22 cellular contexts compared by ENCODE assay signal in genomic region chr20:60804918-60805631, GRCh38.
DNase-seq lines count a peak whose midpoint lies in the region; FAIRE-seq and TF ChIP-seq lines count a peak whose summit lies in the region.
"Had no signal": no experiment of that assay in that cellular context is flagged by ENCODE, and none has a peak within 500 bp of the region (broad histone marks: within the 10 kb centered on the region; RNA-seq: fewer than 3 reads in every experiment).

No MANE protein-coding gene starts in this region.

- H3K4me3 ChIP-seq in cardiac muscle cell (no peak overlapping the region), left ventricle myocardium inferior (no peak overlapping the region), bronchial epithelial cell (ENCODE audit: low read depth, low read length) (no peak overlapping the region), mesenchymal stem cell (ENCODE audit: insufficient read depth in 1 of 2, low read depth in 1 of 2, low read length in 2 of 2) (peak overlapping the region in 1 of 2 experiments; percentile 17), subcutaneous abdominal adipose tissue (ENCODE audit: low read depth in 1 of 5, low read length in 5 of 5) (no peak overlapping the region)
- H3K4me3 ChIP-seq: gastrocnemius medialis, lung had no signal

- H3K4me1 ChIP-seq in cardiac muscle cell (ENCODE audit: low read depth): peaks cover 17% of the 10 kb centered on the region
- no peaks in the 10 kb centered on the region for H3K4me1 ChIP-seq in left ventricle myocardium inferior
- H3K4me1 ChIP-seq in mesenchymal stem cell (ENCODE audit: control insufficient read depth, insufficient read depth, low read depth, low read length): no peaks in the 10 kb centered on the region
- H3K4me1 ChIP-seq in subcutaneous abdominal adipose tissue (ENCODE audit: control insufficient read depth in 5 of 5, insufficient read depth in 5 of 5, low read length in 5 of 5): peaks cover 0 to 35% (median 28%) of the 10 kb centered on the region in 5 donors
- H3K4me1 ChIP-seq: gastrocnemius medialis had no signal

- 54% methylated on average over 9 of the region's 11 CpGs for WGBS in mesenchymal stem cell

- intact Hi-C loops in left ventricle myocardium inferior (cut with micrococcal nuclease): no loop called here

- H2BK120ac ChIP-seq in mesenchymal stem cell (ENCODE audit: low read depth, low read length): no peak overlapping the region

- in situ Hi-C loops in KBM-7 (cut with MboI; ENCODE audit: low pct_unique_long_range_greater_than_20kb, low sequenced_read_pairs): no loop called here

- H3K23ac ChIP-seq in mesenchymal stem cell (ENCODE audit: low read length in 2 of 2): no peak overlapping the region

- H2AFZ ChIP-seq in mesenchymal stem cell (ENCODE audit: low read depth, low read length): no peak overlapping the region

- no peak overlapping the region for H3K4me2 ChIP-seq in mesenchymal stem cell (ENCODE audit: low read length, poor library complexity, severe bottlenecking)

- H3K4ac ChIP-seq in mesenchymal stem cell (ENCODE audit: low read depth in 1 of 2, low read length in 2 of 2): no peak overlapping the region

- H3K14ac ChIP-seq in mesenchymal stem cell (ENCODE audit: low read length in 2 of 2): no peak overlapping the region

- TF ChIP-seq POLR2A in H54 (IDR thresholded peaks at IDR 0.05; ENCODE audit: low read depth, low read length): no peak

- H3K9ac ChIP-seq in mesenchymal stem cell (ENCODE audit: low read length) (peak overlapping the region; percentile 42), subcutaneous abdominal adipose tissue (ENCODE audit: low read length in 5 of 5) (no peak overlapping the region)

- H2BK5ac ChIP-seq in mesenchymal stem cell (ENCODE audit: low read depth, low read length, poor library complexity, severe bottlenecking): no peak overlapping the region

- no peak overlapping the region for H4K8ac ChIP-seq in mesenchymal stem cell (ENCODE audit: low read length)

- TF ChIP-seq CTCF in cardiac muscle cell (IDR thresholded peaks at IDR 0.05; ENCODE audit: low read depth, low read length): no peak
- TF ChIP-seq CTCF in left ventricle myocardium inferior (IDR thresholded peaks at IDR 0.05; ENCODE audit: borderline replicate concordance): no peak
- no peak for TF ChIP-seq CTCF in bronchial epithelial cell (IDR thresholded peaks at IDR 0.05; ENCODE audit: insufficient read depth, low read length, severe bottlenecking)

- H3K79me1 ChIP-seq in mesenchymal stem cell (replicated peaks; ENCODE audit: low read length, poor library complexity, severe bottlenecking): no peaks in the 10 kb centered on the region

- DNase-seq in cardiac muscle cell (ENCODE audit: low read depth in 1 of 2, low spot score in 1 of 2): peak in 1 of 2 donors; percentile 25
- DNase-seq in left ventricle myocardium inferior: no peak
- no peak for DNase-seq in bronchial epithelial cell (ENCODE audit: low read depth)
- no peak for DNase-seq in mesenchymal stem cell
- DNase-seq in H54 (ENCODE audit: insufficient read length, low spot score): no peak
- no peak for DNase-seq in KBM-7
- DNase-seq in stimulated activated CD4-positive, alpha-beta T cell treated with anti-CD3 and anti-CD28 coated beads, Interleukin-15, amount 100 ng/mL, for 24 hours: no peak
- DNase-seq: activated CD4-positive, alpha-beta T cell treated with anti-CD3 and anti-CD28 coated beads for 36 hours; activated gamma-delta T cell; amniotic stem cell; Calu3; central memory CD4-positive, alpha-beta T cell; gastrocnemius medialis; naive thymus-derived CD8-positive, alpha-beta T cell; NCI-H2029 treated with DMSO at 0.1 percent for 48 hours; NCI-H510A; small intestine; SW 1271 had no signal

- H2BK15ac ChIP-seq in mesenchymal stem cell (ENCODE audit: low read depth, poor library complexity, severe bottlenecking): no peak overlapping the region

- H3K18ac ChIP-seq in mesenchymal stem cell (ENCODE audit: low read depth in 1 of 2, low read length in 2 of 2): no peak overlapping the region

- H3K36me3 ChIP-seq in cardiac muscle cell (no peaks in the 10 kb centered on the region), left ventricle myocardium inferior (no peaks in the 10 kb centered on the region), bronchial epithelial cell (ENCODE audit: control insufficient read depth, insufficient read depth, low read length) (no peaks in the 10 kb centered on the region), mesenchymal stem cell (ENCODE audit: control insufficient read depth in 1 of 2, insufficient read depth in 2 of 2, low read depth in 1 of 2, low read length in 2 of 2) (no peaks in the 10 kb centered on the region), subcutaneous abdominal adipose tissue (ENCODE audit: control insufficient read depth in 5 of 5, insufficient read depth in 5 of 5, low read length in 5 of 5) (no peaks in the 10 kb centered on the region)
- H3K36me3 ChIP-seq: gastrocnemius medialis had no signal

- H3K27ac ChIP-seq in cardiac muscle cell (peak overlapping the region; percentile 14), left ventricle myocardium inferior (replicated peaks) (no peak overlapping the region), mesenchymal stem cell (ENCODE audit: low read length, poor library complexity, severe bottlenecking) (no peak overlapping the region), subcutaneous abdominal adipose tissue (ENCODE audit: low read depth, low read length) (peak overlapping the region; percentile 5)
- H3K27ac ChIP-seq: gastrocnemius medialis, RWPE1 had no signal

- H3K27me3 ChIP-seq in cardiac muscle cell (no peaks in the 10 kb centered on the region), left ventricle myocardium inferior (ENCODE audit: low read depth) (peaks cover 30% of the 10 kb centered on the region), bronchial epithelial cell (ENCODE audit: control insufficient read depth, insufficient read depth, low read length) (no peaks in the 10 kb centered on the region), mesenchymal stem cell (ENCODE audit: control insufficient read depth in 1 of 2, insufficient read depth in 1 of 2, low read length in 2 of 2) (peaks cover 0 to 3% of the 10 kb centered on the region in 2 experiments), subcutaneous abdominal adipose tissue (ENCODE audit: control insufficient read depth in 5 of 5, insufficient read depth in 4 of 5, low read length in 5 of 5) (no peaks in the 10 kb centered on the region)
- H3K27me3 ChIP-seq: gastrocnemius medialis had no signal

- H3K9me3 ChIP-seq in cardiac muscle cell (ENCODE audit: low read depth) (no peaks in the 10 kb centered on the region), left ventricle myocardium inferior (replicated peaks) (peaks cover 9% of the 10 kb centered on the region), mesenchymal stem cell (ENCODE audit: control insufficient read depth, low read length) (peaks cover 7% of the 10 kb centered on the region), subcutaneous abdominal adipose tissue (ENCODE audit: control insufficient read depth in 5 of 5, low read length in 5 of 5) (peaks cover 0 to 15% (median 11%) of the 10 kb centered on the region in 5 donors)
- H3K9me3 ChIP-seq: gastrocnemius medialis had no signal

- H2AK5ac ChIP-seq in mesenchymal stem cell (ENCODE audit: low read length, severe bottlenecking): no peak overlapping the region

- H4K91ac ChIP-seq in mesenchymal stem cell (ENCODE audit: low read length): no peak overlapping the region

- no peak overlapping the region for H2BK12ac ChIP-seq in mesenchymal stem cell (ENCODE audit: low read length in 2 of 2)

- FAIRE-seq in bronchial epithelial cell (lab: Jason Lieb, UNC) (peak; percentile 7), H54 (lab: Jason Lieb, UNC) (no peak)
- FAIRE-seq: A204.1, small intestine had no signal

Comparison
In these comparisons a context has a peak if more than half of its experiments do, and no peak if none do; other contexts are left out.
1. H3K27ac ChIP-seq: peak in cardiac muscle cell (single experiment) and subcutaneous abdominal adipose tissue (single experiment); none in left ventricle myocardium inferior (single experiment) and mesenchymal stem cell (single experiment).